Comparison of ENCODE assay signal across 8 cellular contexts in genomic region chr17:64507418-64507766, GRCh38. TPM values are rescaled to one million over a fixed set of nuclear protein-coding genes. Genes with fewer than 3 reads are reported as not detected.
A peak's percentile ranks its signal among the peaks of the same experiment; 100 is the strongest.
DNase-seq lines count a peak whose midpoint lies in the region; ATAC-seq, FAIRE-seq and TF ChIP-seq lines count a peak whose summit lies in the region.

No MANE protein-coding gene starts in this region.

- H3K36me3 ChIP-seq in CD4-positive, CD25-positive, alpha-beta regulatory T cell (ENCODE audit: control insufficient read depth, insufficient read depth, low read length) = peaks cover 54% of the 10 kb centered on the region

- H3K4me1 ChIP-seq in CD4-positive, CD25-positive, alpha-beta regulatory T cell (ENCODE audit: control insufficient read depth, insufficient read depth, low read length, poor library complexity, severe bottlenecking) = peaks cover 44% of the 10 kb centered on the region

- peaks cover 19% of the 10 kb centered on the region for H3K27me3 Mint-ChIP-seq in CD4-positive, CD25-positive, alpha-beta regulatory T cell
- no peaks in the 10 kb centered on the region for H3K27me3 Mint-ChIP-seq in activated T-helper 1 cell treated with anti-CD3 and anti-CD28 coated beads, Interleukin-12 subunit alpha, Interleukin-12 subunit beta, Interleukin-2, Interleukin-4 antibody, amounts not matched to agents 30 ng/mL and 10 ng/mL and 1 ng/mL, durations not matched to agents 14 hours and 24 hours and 36 hours (ENCODE audit: insufficient read depth)
- no peaks in the 10 kb centered on the region for H3K27me3 Mint-ChIP-seq in nephron (ENCODE audit: low read depth)

- peak overlapping the region; percentile 88 to 100 (median 99) for H3K4me3 Mint-ChIP-seq in CD4-positive, CD25-positive, alpha-beta regulatory T cell
- H3K4me3 Mint-ChIP-seq in activated T-helper 1 cell treated with anti-CD3 and anti-CD28 coated beads, Interleukin-12 subunit alpha, Interleukin-12 subunit beta, Interleukin-2, Interleukin-4 antibody, amounts not matched to agents 30 ng/mL and 10 ng/mL and 1 ng/mL, durations not matched to agents 14 hours and 24 hours and 36 hours = peak overlapping the region; percentile 97
- peak overlapping the region; percentile 97 to 100 (median 99) for H3K4me3 Mint-ChIP-seq in nephron

- intact Hi-C loops in activated T-helper 1 cell treated with anti-CD3 and anti-CD28 coated beads, Interleukin-12 subunit alpha, Interleukin-12 subunit beta, Interleukin-2, Interleukin-4 antibody, amounts not matched to agents 30 ng/mL and 10 ng/mL and 1 ng/mL, durations not matched to agents 14 hours and 24 hours and 36 hours (cut with micrococcal nuclease) = loop anchor here (1.0 to 5.0 kb wide), 12 partner anchors 15 to 807 kb away; partner anchors contain the start of genes CCDC47, FTSJ3, GNA13 and LIMD2

- peak overlapping the region; percentile 99 for H3K27ac ChIP-seq in CD4-positive, CD25-positive, alpha-beta regulatory T cell (ENCODE audit: insufficient read depth, low read length, poor library complexity, severe bottlenecking)

- H3K4me1 Mint-ChIP-seq in CD4-positive, CD25-positive, alpha-beta regulatory T cell = peaks cover 5 to 67% (median 47%) of the 10 kb centered on the region in 4 donors
- H3K4me1 Mint-ChIP-seq in activated T-helper 1 cell treated with anti-CD3 and anti-CD28 coated beads, Interleukin-12 subunit alpha, Interleukin-12 subunit beta, Interleukin-2, Interleukin-4 antibody, amounts not matched to agents 30 ng/mL and 10 ng/mL and 1 ng/mL, durations not matched to agents 14 hours and 24 hours and 36 hours (ENCODE audit: low read depth) = peaks cover 43% of the 10 kb centered on the region
- H3K4me1 Mint-ChIP-seq in nephron = peaks cover 48% of the 10 kb centered on the region

- peak overlapping the region; percentile 90 for H3K4me3 ChIP-seq in CD4-positive, CD25-positive, alpha-beta regulatory T cell (ENCODE audit: low read depth, low read length)
- peak overlapping the region; percentile 98 for H3K4me3 ChIP-seq in fibroblast of the aortic adventitia (ENCODE audit: low read depth, low read length)

- H3K27ac Mint-ChIP-seq in CD4-positive, CD25-positive, alpha-beta regulatory T cell = peak overlapping the region; percentile 100
- peak overlapping the region; percentile 99 for H3K27ac Mint-ChIP-seq in activated T-helper 1 cell treated with anti-CD3 and anti-CD28 coated beads, Interleukin-12 subunit alpha, Interleukin-12 subunit beta, Interleukin-2, Interleukin-4 antibody, amounts not matched to agents 30 ng/mL and 10 ng/mL and 1 ng/mL, durations not matched to agents 14 hours and 24 hours and 36 hours
- H3K27ac Mint-ChIP-seq in nephron = peak overlapping the region; percentile 100

- peak; percentile 25 to 85 (median 75) for DNase-seq in CD4-positive, CD25-positive, alpha-beta regulatory T cell
- DNase-seq in GM19239 (ENCODE audit: insufficient read length, low spot score) = peak; percentile 22
- DNase-seq in HPDE6-E6E7 (ENCODE audit: extremely low spot score) = peak; percentile 65
- peak; percentile 83 for DNase-seq in NCI-H82 (lab: John Stamatoyannopoulos, UW)
- DNase-seq in activated T-helper 1 cell treated with anti-CD3 and anti-CD28 coated beads, Interleukin-12 subunit alpha, Interleukin-12 subunit beta, Interleukin-2, Interleukin-4 antibody, amounts not matched to agents 30 ng/mL and 10 ng/mL and 1 ng/mL, durations not matched to agents 14 hours and 24 hours and 36 hours (ENCODE audit: low spot score) = peak; percentile 32
- DNase-seq in fibroblast of the aortic adventitia (ENCODE audit: low read depth) = peak; percentile 76

- ATAC-seq in CD4-positive, CD25-positive, alpha-beta regulatory T cell (ENCODE audit: low read depth in 2 of 2) = peak; percentile 41 to 43
- ATAC-seq in GM19397 (IDR thresholded peaks at IDR 0.05; ENCODE audit: unreplicated experiment) = no peak

- H3K9me3 Mint-ChIP-seq in CD4-positive, CD25-positive, alpha-beta regulatory T cell = peaks cover 0 to 5% (median 0%) of the 10 kb centered on the region in 7 donors
- no peaks in the 10 kb centered on the region for H3K9me3 Mint-ChIP-seq in activated T-helper 1 cell treated with anti-CD3 and anti-CD28 coated beads, Interleukin-12 subunit alpha, Interleukin-12 subunit beta, Interleukin-2, Interleukin-4 antibody, amounts not matched to agents 30 ng/mL and 10 ng/mL and 1 ng/mL, durations not matched to agents 14 hours and 24 hours and 36 hours
- no peaks in the 10 kb centered on the region for H3K9me3 Mint-ChIP-seq in nephron

- FAIRE-seq in GM19239 (lab: Jason Lieb, UNC) = peak; percentile 81

- peaks cover 64% of the 10 kb centered on the region for H3K36me3 Mint-ChIP-seq in CD4-positive, CD25-positive, alpha-beta regulatory T cell
- peaks cover 56% of the 10 kb centered on the region for H3K36me3 Mint-ChIP-seq in activated T-helper 1 cell treated with anti-CD3 and anti-CD28 coated beads, Interleukin-12 subunit alpha, Interleukin-12 subunit beta, Interleukin-2, Interleukin-4 antibody, amounts not matched to agents 30 ng/mL and 10 ng/mL and 1 ng/mL, durations not matched to agents 14 hours and 24 hours and 36 hours (ENCODE audit: low read depth)
- H3K36me3 Mint-ChIP-seq in nephron (ENCODE audit: low read depth) = peaks cover 57% of the 10 kb centered on the region

- no peaks in the 10 kb centered on the region for H3K27me3 ChIP-seq in CD4-positive, CD25-positive, alpha-beta regulatory T cell (ENCODE audit: control insufficient read depth, insufficient read depth, low read length)

- no peaks in the 10 kb centered on the region for H3K9me3 ChIP-seq in CD4-positive, CD25-positive, alpha-beta regulatory T cell (ENCODE audit: control insufficient read depth in 2 of 2, low read length in 2 of 2)

- TF ChIP-seq CTCF in fibroblast of the aortic adventitia (IDR thresholded peaks at IDR 0.05; ENCODE audit: insufficient read depth, low read length) (peak; percentile 62), nephron (IDR thresholded peaks at IDR 0.05; ENCODE audit: unreplicated experiment in 3 of 3) (peak; percentile 42 to 46 (median 43))

RNA-seq across cellular contexts. Expression of gene CEP95, which starts 0.6 kb away (rescaled TPM):
- 173 TPM for total RNA-seq in CD4-positive, CD25-positive, alpha-beta regulatory T cell
- 10 to 100 TPM in 3 of 4 donors, 1 to 10 TPM in 1; 9.2 to 11.6 (median 10.8) TPM for polyA plus RNA-seq in CD4-positive, CD25-positive, alpha-beta regulatory T cell
- 42.4 and 46.4 TPM in 2 replicates for total RNA-seq in activated T-helper 1 cell treated with anti-CD3 and anti-CD28 coated beads, Interleukin-12 subunit alpha, Interleukin-12 subunit beta, Interleukin-2, Interleukin-4 antibody, amounts not matched to agents 30 ng/mL and 10 ng/mL and 1 ng/mL, durations not matched to agents 14 hours and 24 hours and 36 hours
- total RNA-seq in fibroblast of the aortic adventitia (ENCODE audit: low replicate concordance) = 32.8 and 51.7 TPM in 2 replicates

RNA-seq across cellular contexts. Expression of gene DDX5, which starts 1.3 kb away (rescaled TPM):
- 2,976 TPM for total RNA-seq in CD4-positive, CD25-positive, alpha-beta regulatory T cell
- polyA plus RNA-seq in CD4-positive, CD25-positive, alpha-beta regulatory T cell = 1,000 to 10,000 TPM in 3 of 4 donors, 100 to 1,000 TPM in 1; 887 to 1,222 (median 1,070) TPM
- 920 and 926 TPM in 2 replicates for total RNA-seq in activated T-helper 1 cell treated with anti-CD3 and anti-CD28 coated beads, Interleukin-12 subunit alpha, Interleukin-12 subunit beta, Interleukin-2, Interleukin-4 antibody, amounts not matched to agents 30 ng/mL and 10 ng/mL and 1 ng/mL, durations not matched to agents 14 hours and 24 hours and 36 hours
- 302 and 859 TPM in 2 replicates for total RNA-seq in fibroblast of the aortic adventitia (ENCODE audit: low replicate concordance)

RNA-seq across cellular contexts. Expression of gene POLG2, which starts 10.5 kb away (rescaled TPM):
- 49.3 TPM for total RNA-seq in CD4-positive, CD25-positive, alpha-beta regulatory T cell
- 10 to 100 TPM; 10.2 to 11.1 (median 10.2) TPM for polyA plus RNA-seq in CD4-positive, CD25-positive, alpha-beta regulatory T cell
- total RNA-seq in activated T-helper 1 cell treated with anti-CD3 and anti-CD28 coated beads, Interleukin-12 subunit alpha, Interleukin-12 subunit beta, Interleukin-2, Interleukin-4 antibody, amounts not matched to agents 30 ng/mL and 10 ng/mL and 1 ng/mL, durations not matched to agents 14 hours and 24 hours and 36 hours = 33.3 and 36.5 TPM in 2 replicates
- 8.2 and 34.9 TPM in 2 replicates for total RNA-seq in fibroblast of the aortic adventitia (ENCODE audit: low replicate concordance)

RNA-seq across cellular contexts. Expression of gene MILR1, which starts 58.5 kb away (rescaled TPM):
- total RNA-seq in CD4-positive, CD25-positive, alpha-beta regulatory T cell = 0.67 TPM
- polyA plus RNA-seq in CD4-positive, CD25-positive, alpha-beta regulatory T cell = not detected
- total RNA-seq in activated T-helper 1 cell treated with anti-CD3 and anti-CD28 coated beads, Interleukin-12 subunit alpha, Interleukin-12 subunit beta, Interleukin-2, Interleukin-4 antibody, amounts not matched to agents 30 ng/mL and 10 ng/mL and 1 ng/mL, durations not matched to agents 14 hours and 24 hours and 36 hours = 0.26 and 0.37 TPM in 2 replicates
- 4.1 and 52.5 TPM in 2 replicates for total RNA-seq in fibroblast of the aortic adventitia (ENCODE audit: low replicate concordance)

Comparison
In these comparisons a context has a peak if more than half of its experiments do, and no peak if none do; other contexts are left out.
1. DNase-seq: peak in every context shown above with its lines; median percentile 83 in NCI-H82; 76 in fibroblast of the aortic adventitia; 75 in CD4-positive, CD25-positive, alpha-beta regulatory T cell; 65 in HPDE6-E6E7; 32 in activated T-helper 1 cell treated with anti-CD3 and anti-CD28 coated beads, Interleukin-12 subunit alpha, Interleukin-12 subunit beta, Interleukin-2, Interleukin-4 antibody, amounts not matched to agents 30 ng/mL and 10 ng/mL and 1 ng/mL, durations not matched to agents 14 hours and 24 hours and 36 hours; 22 in GM19239.